15 cellular contexts compared by ENCODE assay signal in the genomic region with DNA sequence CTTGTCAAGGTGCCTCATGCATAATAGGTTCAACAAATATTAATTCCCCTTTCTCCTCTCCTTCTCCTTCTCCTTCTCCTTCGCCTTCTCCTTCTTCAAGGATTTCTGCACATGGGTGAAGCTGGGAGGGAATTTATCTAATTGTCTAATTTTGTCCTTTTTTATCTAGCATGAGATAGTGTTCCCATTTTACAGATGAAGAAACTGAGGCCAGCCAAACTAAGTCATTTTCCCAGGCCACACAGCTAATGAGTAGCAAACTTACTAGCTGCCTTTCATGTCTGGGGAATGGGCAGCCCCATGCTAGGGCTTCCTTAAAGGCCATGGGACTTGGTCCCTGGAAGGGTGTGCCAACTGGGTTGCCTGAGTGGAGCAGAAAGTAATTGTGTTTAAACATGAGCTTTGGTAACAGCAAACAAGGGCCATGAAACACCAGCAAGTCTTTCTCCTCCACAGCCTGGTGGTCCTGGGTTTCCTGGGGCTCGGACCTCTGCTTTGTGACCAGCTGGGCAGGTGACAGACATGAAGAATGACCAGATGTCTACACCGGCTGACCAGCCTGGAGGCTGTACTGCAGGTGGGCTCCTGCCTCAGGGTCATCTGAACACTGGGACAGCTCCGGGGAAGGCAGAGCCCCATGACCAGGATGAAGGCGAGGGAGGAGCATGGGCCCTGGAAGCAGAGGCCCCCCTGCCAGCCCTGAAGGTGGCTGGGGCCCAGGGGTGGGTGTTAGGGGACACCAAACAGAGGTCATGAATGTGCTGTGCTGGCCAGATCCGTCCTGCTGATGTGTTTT.
"Had no signal": no experiment of that assay in that cellular context is flagged by ENCODE, and none has a peak within 500 bp of the region (broad histone marks: within the 10 kb centered on the region; RNA-seq: fewer than 3 reads in every experiment).

No MANE protein-coding gene starts in this region.

- H3K4me1 ChIP-seq: suprapubic skin had no signal

- H3K9me3 ChIP-seq: left lung, mucosa of descending colon, neutrophil, suprapubic skin, vagina had no signal

- H3K27me3 ChIP-seq: left lung, neutrophil, suprapubic skin, vagina had no signal

- DNase-seq: activated CD4-positive, alpha-beta T cell treated with anti-CD3 and anti-CD28 coated beads for 1 hour; activated CD4-positive, alpha-beta T cell treated with anti-CD3 and anti-CD28 coated beads, Interleukin-2, amount 50 U/mL, for 4 hours; activated effector memory CD4-positive, alpha-beta T cell treated with Interleukin-2 at 50 U/mL for 16 hours; activated T-cell treated with anti-CD3 and anti-CD28 coated beads, Interleukin-2, amount 50 U/mL, for 4 hours; mucosa of descending colon; retina; stimulated activated CD4-positive, alpha-beta T cell treated with anti-CD3 and anti-CD28 coated beads, Interleukin-4, amount 100 ng/mL, for 4 hours had no signal

- H3K27ac ChIP-seq: left lung, neutrophil, skin epidermis, suprapubic skin, vagina had no signal

- H3K36me3 ChIP-seq: left lung, neutrophil, suprapubic skin, vagina had no signal

- H3K4me3 ChIP-seq: left lung, mucosa of descending colon, skin epidermis, suprapubic skin, vagina had no signal

- FAIRE-seq: bronchial epithelial cell, islet of Langerhans had no signal

- ATAC-seq: left lung; mucosa of descending colon; naive thymus-derived CD4-positive, alpha-beta T cell had no signal
